In genomic region chr6:96212076-96212475, GRCh38 we compare ENCODE assay signal across 15 cellular contexts.
DNase-seq lines count a peak whose midpoint lies in the region; ATAC-seq and TF ChIP-seq lines count a peak whose summit lies in the region.
"Had no signal": no experiment of that assay in that cellular context is flagged by ENCODE, and none has a peak within 500 bp of the region (broad histone marks: within the 10 kb centered on the region; RNA-seq: fewer than 3 reads in every experiment).

No MANE protein-coding gene starts in this region.

- H3K27me3 ChIP-seq in A673 (replicated peaks; ENCODE audit: insufficient read depth, low read depth, low read length, poor library complexity) = no peaks in the 10 kb centered on the region
- H3K27me3 ChIP-seq: BE2C had no signal

- CTCF ChIA-PET in A673 (lab: Charles Lee) = no interaction called here

- H3K36me3 ChIP-seq in A673 (ENCODE audit: insufficient read depth, low read length, poor library complexity, severe bottlenecking) = no peaks in the 10 kb centered on the region
- H3K36me3 ChIP-seq: BE2C had no signal

- POLR2A ChIA-PET in A673 (lab: Charles Lee; ENCODE audit: low non-redundant PET) = no interaction called here

- no peak for TF ChIP-seq CTCF in A673 (conservative IDR thresholded peaks at IDR 0.05; ENCODE audit: low read depth, low read length)

- no peaks in the 10 kb centered on the region for H3K4me1 ChIP-seq in A673 (ENCODE audit: insufficient read depth, low read length, poor library complexity, severe bottlenecking)
- H3K4me1 ChIP-seq: BE2C had no signal

- no peak overlapping the region for H3K4me3 ChIP-seq in A673 (ENCODE audit: low read depth, low read length, poor library complexity, severe bottlenecking)
- H3K4me3 ChIP-seq: GM23248 had no signal

- H3K27ac ChIP-seq in A673 (ENCODE audit: low read depth, low read length, poor library complexity, severe bottlenecking) = no peak overlapping the region
- H3K27ac ChIP-seq: C4-2B, GM23248, HL-60 had no signal

- intact Hi-C loops in A673 (cut with micrococcal nuclease; ENCODE audit: unreplicated experiment) = no loop called here

- peak; percentile 5 for DNase-seq in A673 (ENCODE audit: low spot score)
- peak; percentile 28 for DNase-seq in D341Med (ENCODE audit: low spot score)
- peak; percentile 82 for DNase-seq in NCI-H69 (lab: John Stamatoyannopoulos, UW)
- DNase-seq in kidney tubule cell (ENCODE audit: low spot score) = peak; percentile 50
- no peak for DNase-seq in NCI-H1694 (lab: John Stamatoyannopoulos, UW)
- no peak for DNase-seq in DMS79 treated with DMSO at 0.1 percent for 48 hours (lab: John Stamatoyannopoulos, UW)
- DNase-seq in LoVo (ENCODE audit: low spot score) = no peak
- DNase-seq: BE2C; CD4-positive, alpha-beta memory T cell; GF-D8; GM23248 had no signal

- H3K9me3 ChIP-seq in A673 (ENCODE audit: low read depth, low read length, poor library complexity, severe bottlenecking) = no peaks in the 10 kb centered on the region
- H3K9me3 ChIP-seq: BE2C had no signal

- ATAC-seq in HG03354 (IDR thresholded peaks at IDR 0.05; ENCODE audit: poor library complexity, severe bottlenecking, unreplicated experiment) = no peak
- ATAC-seq: HCT116 had no signal

- no TSS peak for BruUV-seq in A673 (replicated peaks; lab: Mats Ljungman, UMichigan)

Comparison
In these comparisons a context has a peak if more than half of its experiments do, and no peak if none do; other contexts are left out.
1. DNase-seq: peak in A673 (single experiment), D341Med (single experiment), NCI-H69 (single experiment) and kidney tubule cell (single experiment); none in NCI-H1694 (single experiment), DMS79 treated with DMSO at 0.1 percent for 48 hours (single experiment) and LoVo (single experiment).